ENCODE assay signal across 8 cellular contexts in the genomic region with DNA sequence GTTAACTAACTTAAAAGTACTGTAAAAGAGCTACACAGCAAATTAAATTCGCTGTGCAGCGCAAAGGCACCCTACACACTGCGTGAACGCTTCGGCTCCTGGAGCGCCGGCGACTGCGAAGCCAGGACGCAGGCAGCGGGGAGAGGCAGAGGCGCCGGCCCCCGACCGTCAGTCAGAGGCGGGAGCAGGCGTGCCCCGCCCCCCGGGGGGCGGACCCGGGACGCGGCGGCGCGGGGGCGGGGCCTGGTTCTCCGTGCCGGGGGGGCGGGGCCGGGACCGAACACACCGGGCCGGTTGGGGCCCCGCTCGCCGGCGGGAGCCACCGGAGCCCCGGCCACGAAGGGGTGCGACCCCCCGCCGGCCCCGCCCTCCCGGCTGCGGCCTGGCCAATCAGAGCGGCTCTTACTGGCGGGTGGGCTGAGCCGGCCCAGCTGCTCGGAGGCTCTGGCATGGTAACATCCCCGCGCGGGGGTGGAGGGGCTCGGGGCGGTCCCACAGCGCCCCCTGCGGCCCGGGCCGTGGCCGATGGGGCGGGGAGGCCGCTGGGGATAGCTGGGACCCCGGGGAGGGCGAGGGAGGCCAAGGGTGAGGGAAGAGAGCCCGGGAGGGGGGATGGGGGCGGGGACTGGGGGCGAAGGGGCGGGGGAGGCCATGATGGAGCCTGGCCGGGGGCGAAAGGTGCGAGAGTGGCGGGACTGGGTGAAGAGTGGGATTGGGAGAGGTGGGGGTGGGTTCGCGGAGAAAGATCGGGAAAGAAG. TPM values are rescaled to one million over a fixed set of nuclear protein-coding genes. Genes with fewer than 3 reads are reported as not detected.
DNase-seq lines count a peak whose midpoint lies in the region; ATAC-seq and TF ChIP-seq lines count a peak whose summit lies in the region.

A gene (plus strand): TSS at position 420 of the 758 bp plus-strand sequence. CDS start 30 bp downstream, at position 450.

- H3K36me3 ChIP-seq in HUES48 (ENCODE audit: control insufficient read depth, insufficient read depth, low read length) (no peaks in the 10 kb centered on the region), OCI-LY3 (replicated peaks; ENCODE audit: low read depth, low read length) (no peaks in the 10 kb centered on the region), mucosa of rectum (ENCODE audit: control insufficient read depth in 2 of 2, insufficient read depth in 2 of 2, low read length in 2 of 2) (no peaks in the 10 kb centered on the region)

- TF ChIP-seq CTCF in Calu3 (IDR thresholded peaks at IDR 0.05; ENCODE audit: unreplicated experiment) (no peak), OCI-LY3 (IDR thresholded peaks at IDR 0.05; ENCODE audit: low read depth, low read length) (peak; percentile 51)

- no peaks in the 10 kb centered on the region for H3K9me3 ChIP-seq in HUES48 (ENCODE audit: control insufficient read depth, insufficient read depth, low read length)
- no peaks in the 10 kb centered on the region for H3K9me3 ChIP-seq in OCI-LY3 (ENCODE audit: insufficient read depth, low read length)
- no peaks in the 10 kb centered on the region for H3K9me3 ChIP-seq in mucosa of rectum (ENCODE audit: control insufficient read depth in 2 of 2, low read length in 2 of 2)

- H3K27ac ChIP-seq in HUES48 (ENCODE audit: low read depth, low read length) (peak within 1 kb of the TSS; percentile 80), OCI-LY3 (ENCODE audit: low read length) (peak within 1 kb of the TSS; percentile 44), epithelial cell of prostate (peak within 1 kb of the TSS; percentile 81), mucosa of rectum (ENCODE audit: low read depth in 2 of 2, low read length in 2 of 2) (peak within 1 kb of the TSS; percentile 75 to 79)

- peak within 1 kb of the TSS; percentile 91 for H3K4me3 ChIP-seq in HUES48 (ENCODE audit: low read depth, low read length)
- peak within 1 kb of the TSS; percentile 83 for H3K4me3 ChIP-seq in OCI-LY3 (ENCODE audit: low read length)
- H3K4me3 ChIP-seq in mucosa of rectum (ENCODE audit: low read length in 2 of 2): peak within 1 kb of the TSS; percentile 66 to 89

- H3K4me2 ChIP-seq in OCI-LY3 (ENCODE audit: low read length): peak within 1 kb of the TSS; percentile 85

- BruUV-seq in Calu3 (replicated peaks; lab: Mats Ljungman, UMichigan): no TSS peak

- H2AFZ ChIP-seq in OCI-LY3 (ENCODE audit: low read depth, low read length): peak within 1 kb of the TSS; percentile 53

- CTCF ChIA-PET in Calu3 (lab: Charles Lee): interaction anchor here (0.7 to 1.8 kb wide), 4 partner anchors 43 to 265 kb away, joined by 3 to 5 read pairs (median 4); a partner anchor contains a TSS

- H4K20me1 ChIP-seq in OCI-LY3 (ENCODE audit: insufficient read depth, low read length): no peaks in the 10 kb centered on the region

- peak within 1 kb of the TSS; percentile 68 for H3K4me3 Mint-ChIP-seq in Calu3 (ENCODE audit: low read depth, unreplicated experiment)

- DNase-seq in Calu3 (peak; percentile 81), activated T-cell treated with anti-CD3 and anti-CD28 coated beads for 24 hours (ENCODE audit: low read depth) (peak; percentile 75), epithelial cell of prostate (ENCODE audit: low read depth, low spot score) (no peak)
- peak; percentile 87 for DNase-seq in stimulated activated CD8-positive, alpha-beta memory T cell treated with anti-CD3 and anti-CD28 coated beads, Interleukin-4, amount 100 ng/mL, for 48 hours

- no peaks in the 10 kb centered on the region for H3K79me2 ChIP-seq in OCI-LY3 (ENCODE audit: low read length)

- H3K4me1 ChIP-seq in HUES48 (ENCODE audit: control insufficient read depth, insufficient read depth, low read length): peaks cover 21% of the 10 kb centered on the region; the same call in 1 of the 2 replicates
- H3K4me1 ChIP-seq in OCI-LY3 (ENCODE audit: low read length): peaks cover 22% of the 10 kb centered on the region
- H3K4me1 ChIP-seq in mucosa of rectum (ENCODE audit: control insufficient read depth in 2 of 2, insufficient read depth in 2 of 2, low read length in 2 of 2): peaks cover 7 to 11% of the 10 kb centered on the region in 2 donors

- H3K9ac ChIP-seq in HUES48 (ENCODE audit: low read depth, low read length): peak within 1 kb of the TSS; percentile 48; the same call in 1 of the 2 replicates
- H3K9ac ChIP-seq in OCI-LY3 (ENCODE audit: low read length): peak within 1 kb of the TSS; percentile 73
- peak within 1 kb of the TSS; percentile 66 to 73 for H3K9ac ChIP-seq in mucosa of rectum (ENCODE audit: low read depth in 1 of 2, low read length in 2 of 2)

- H3K27me3 Mint-ChIP-seq in Calu3 (ENCODE audit: unreplicated experiment): no peaks in the 10 kb centered on the region

- H3K9me3 Mint-ChIP-seq in Calu3 (ENCODE audit: low read depth, unreplicated experiment): no peaks in the 10 kb centered on the region

- intact Hi-C loops in Calu3 (cut with micrococcal nuclease; ENCODE audit: unreplicated experiment): no loop called here

- peak within 1 kb of the TSS; percentile 56 for H3K27ac Mint-ChIP-seq in Calu3 (ENCODE audit: unreplicated experiment)

- peak; percentile 74 for ATAC-seq in GM21360 (IDR thresholded peaks at IDR 0.05; ENCODE audit: unreplicated experiment)

- peaks cover 33% of the 10 kb centered on the region for H3K4me1 Mint-ChIP-seq in Calu3 (ENCODE audit: low read depth, unreplicated experiment)

- H3K36me3 Mint-ChIP-seq in Calu3 (ENCODE audit: insufficient read depth, unreplicated experiment): peaks cover 19% of the 10 kb centered on the region

- H3K27me3 ChIP-seq in HUES48 (ENCODE audit: control insufficient read depth, insufficient read depth, low read length): no peaks in the 10 kb centered on the region
- peaks cover 16% of the 10 kb centered on the region for H3K27me3 ChIP-seq in OCI-LY3 (ENCODE audit: low read depth, low read length)
- H3K27me3 ChIP-seq in mucosa of rectum (ENCODE audit: control insufficient read depth in 2 of 2, insufficient read depth in 2 of 2, low read length in 2 of 2): no peaks in the 10 kb centered on the region

RNA-seq across cellular contexts. Expression of the gene that starts here (rescaled TPM):
- 21.7 and 22.2 TPM in 2 replicates for total RNA-seq in Calu3 (2022)
